In genomic region chr11:45936655-45937054, GRCh38 we compare ENCODE assay signal across 22 cellular contexts. TPM values are rescaled to one million over a fixed set of nuclear protein-coding genes. Genes with fewer than 3 reads are reported as not detected.
DNase-seq lines count a peak whose midpoint lies in the region; ATAC-seq and TF ChIP-seq lines count a peak whose summit lies in the region.
"Had no signal": no experiment of that assay in that cellular context is flagged by ENCODE, and none has a peak within 500 bp of the region (broad histone marks: within the 10 kb centered on the region; RNA-seq: fewer than 3 reads in every experiment).

No MANE protein-coding gene starts in this region.

- TF ChIP-seq CTCF in WTC11 (IDR thresholded peaks at IDR 0.05) = no peak
- TF ChIP-seq CTCF in CD4-positive, alpha-beta T cell (IDR thresholded peaks at IDR 0.05) = no peak

- H3K27ac Mint-ChIP-seq in activated T-cell treated with anti-CD3 and anti-CD28 coated beads, Interleukin-2, amount 50 U/mL, for 24 hours = peak overlapping the region; percentile 3
- H3K27ac Mint-ChIP-seq in WTC11 = peak overlapping the region; percentile 73; the same call in 1 of the 2 replicates
- peak overlapping the region; percentile 71 for H3K27ac Mint-ChIP-seq in memory B cell
- peak overlapping the region; percentile 94 for H3K27ac Mint-ChIP-seq in stimulated activated memory B cell treated with anti-CD40 and anti-IgM and Interleukin-4, amounts not matched to agents 10 μg/mL and 1 μg/mL and 100 μg/mL, for 72 hours
- no peak overlapping the region for H3K27ac Mint-ChIP-seq in CD4-positive, alpha-beta T cell

- no peak overlapping the region for H3K4me3 Mint-ChIP-seq in activated T-cell treated with anti-CD3 and anti-CD28 coated beads, Interleukin-2, amount 50 U/mL, for 24 hours
- H3K4me3 Mint-ChIP-seq in WTC11 = no peak overlapping the region
- no peak overlapping the region for H3K4me3 Mint-ChIP-seq in memory B cell
- peak overlapping the region; percentile 45 for H3K4me3 Mint-ChIP-seq in stimulated activated memory B cell treated with anti-CD40 and anti-IgM and Interleukin-4, amounts not matched to agents 10 μg/mL and 1 μg/mL and 100 μg/mL, for 72 hours
- no peak overlapping the region for H3K4me3 Mint-ChIP-seq in CD4-positive, alpha-beta T cell
- H3K4me3 Mint-ChIP-seq: CD4-positive, alpha-beta memory T cell had no signal

- H3K36me3 Mint-ChIP-seq in activated T-cell treated with anti-CD3 and anti-CD28 coated beads, Interleukin-2, amount 50 U/mL, for 24 hours (ENCODE audit: low read depth) = peaks cover 56% of the 10 kb centered on the region
- H3K36me3 Mint-ChIP-seq in WTC11 (peaks cover 12% of the 10 kb centered on the region), memory B cell (peaks cover 2% of the 10 kb centered on the region)
- H3K36me3 Mint-ChIP-seq in stimulated activated memory B cell treated with anti-CD40 and anti-IgM and Interleukin-4, amounts not matched to agents 10 μg/mL and 1 μg/mL and 100 μg/mL, for 72 hours = peaks cover 22% of the 10 kb centered on the region
- H3K36me3 Mint-ChIP-seq in CD4-positive, alpha-beta T cell (ENCODE audit: low read depth) = peaks cover 63% of the 10 kb centered on the region

- intact Hi-C loops in CD4-positive, alpha-beta T cell (cut with DNase I, micrococcal nuclease) = no loop called here

- H3K9me3 ChIP-seq in CD4-positive, alpha-beta T cell (ENCODE audit: control insufficient read depth, low read length) = no peaks in the 10 kb centered on the region
- H3K9me3 ChIP-seq: BE2C, HAP-1 had no signal

- H3K27me3 ChIP-seq in CD4-positive, alpha-beta T cell (ENCODE audit: control insufficient read depth, insufficient read depth, low read length) = no peaks in the 10 kb centered on the region
- H3K27me3 ChIP-seq: BE2C had no signal

- H3K4me1 Mint-ChIP-seq in activated T-cell treated with anti-CD3 and anti-CD28 coated beads, Interleukin-2, amount 50 U/mL, for 24 hours (ENCODE audit: low read depth) = peaks cover 3% of the 10 kb centered on the region
- H3K4me1 Mint-ChIP-seq in WTC11 (peaks cover 10% of the 10 kb centered on the region), memory B cell (peaks cover 42% of the 10 kb centered on the region)
- H3K4me1 Mint-ChIP-seq in stimulated activated memory B cell treated with anti-CD40 and anti-IgM and Interleukin-4, amounts not matched to agents 10 μg/mL and 1 μg/mL and 100 μg/mL, for 72 hours = peaks cover 77% of the 10 kb centered on the region
- H3K4me1 Mint-ChIP-seq in CD4-positive, alpha-beta T cell (ENCODE audit: low read depth) = peaks cover 3% of the 10 kb centered on the region

- DNase-seq in activated T-cell treated with anti-CD3 and anti-CD28 coated beads, Interleukin-2, amount 50 U/mL, for 24 hours = no peak
- no peak for DNase-seq in activated T-cell treated with anti-CD3 and anti-CD28 coated beads, Interleukin-2, amount 50 U/mL, for 48 hours
- DNase-seq in WTC11 (ENCODE audit: low spot score) (no peak), memory B cell (ENCODE audit: low spot score in 2 of 2) (no peak), NCI-H1048 (lab: John Stamatoyannopoulos, UW) (no peak)
- DNase-seq in CD4-positive, alpha-beta T cell = no peak
- DNase-seq: BE2C; Calu3; CD4-positive, alpha-beta memory T cell; DMS53; NCI-H1417 treated with DMSO at 0.1 percent for 48 hours; NCI-H1930; NCI-H2171; NCI-H446; NCI-H69 had no signal

- no peaks in the 10 kb centered on the region for H3K27me3 Mint-ChIP-seq in activated T-cell treated with anti-CD3 and anti-CD28 coated beads, Interleukin-2, amount 50 U/mL, for 24 hours
- no peaks in the 10 kb centered on the region; the same call in 1 of the 2 replicates for H3K27me3 Mint-ChIP-seq in WTC11 (ENCODE audit: low read depth)
- H3K27me3 Mint-ChIP-seq in memory B cell = no peaks in the 10 kb centered on the region
- no peaks in the 10 kb centered on the region for H3K27me3 Mint-ChIP-seq in stimulated activated memory B cell treated with anti-CD40 and anti-IgM and Interleukin-4, amounts not matched to agents 10 μg/mL and 1 μg/mL and 100 μg/mL, for 72 hours
- no peaks in the 10 kb centered on the region for H3K27me3 Mint-ChIP-seq in CD4-positive, alpha-beta T cell
- H3K27me3 Mint-ChIP-seq: CD4-positive, alpha-beta memory T cell; IgD-negative memory B cell had no signal

- CTCF ChIA-PET in WTC11 (lab: Charles Lee) = interaction anchor here (4.2 kb wide), 1 partner anchor 70 kb away, joined by 13 read pairs; no protein-coding TSS in a partner anchor
- CTCF ChIA-PET in CD4-positive, alpha-beta T cell (lab: Charles Lee) = interaction anchor here (1.3 kb wide), 1 partner anchor 28 kb away, joined by 5 read pairs; no protein-coding TSS in a partner anchor

- no peak for ATAC-seq in WTC11
- no peak for ATAC-seq in memory B cell (ENCODE audit: low read depth)
- ATAC-seq in stimulated activated memory B cell treated with anti-CD40 and anti-IgM and Interleukin-4, amounts not matched to agents 10 μg/mL and 1 μg/mL and 100 μg/mL, for 72 hours = no peak
- ATAC-seq in CD4-positive, alpha-beta T cell (ENCODE audit: poor library complexity) = no peak
- ATAC-seq in GM19467 (IDR thresholded peaks at IDR 0.05; ENCODE audit: unreplicated experiment) = no peak

- no peaks in the 10 kb centered on the region for H3K9me3 Mint-ChIP-seq in activated T-cell treated with anti-CD3 and anti-CD28 coated beads, Interleukin-2, amount 50 U/mL, for 24 hours
- no peaks in the 10 kb centered on the region for H3K9me3 Mint-ChIP-seq in WTC11
- no peaks in the 10 kb centered on the region for H3K9me3 Mint-ChIP-seq in memory B cell
- H3K9me3 Mint-ChIP-seq in stimulated activated memory B cell treated with anti-CD40 and anti-IgM and Interleukin-4, amounts not matched to agents 10 μg/mL and 1 μg/mL and 100 μg/mL, for 72 hours = no peaks in the 10 kb centered on the region
- no peaks in the 10 kb centered on the region for H3K9me3 Mint-ChIP-seq in CD4-positive, alpha-beta T cell
- H3K9me3 Mint-ChIP-seq: CD4-positive, alpha-beta memory T cell; IgD-negative memory B cell had no signal

- no peak overlapping the region for H3K27ac ChIP-seq in CD4-positive, alpha-beta T cell (ENCODE audit: low read depth, low read length)
- H3K27ac ChIP-seq: 22Rv1 had no signal

- POLR2A ChIA-PET in WTC11 (lab: Charles Lee) = interaction anchor here (0.6 to 1.8 kb wide), 3 partner anchors 15 to 225 kb away, joined by 3 to 6 read pairs (median 3); partner anchors contain the start of gene LARGE2
- POLR2A ChIA-PET in CD4-positive, alpha-beta T cell (lab: Charles Lee) = no interaction called here

TF ChIP-seq in WTC11, 78 proteins besides CTCF, POLR2A, EP300 and RAD21:
- TF ChIP-seq TEAD1 (CRISPR knock-in tag; IDR thresholded peaks at IDR 0.05) = no peak
- no peak for TF ChIP-seq ESRRA (CRISPR knock-in tag; IDR thresholded peaks at IDR 0.05; ENCODE audit: borderline replicate concordance)
- no peak for TF ChIP-seq E2F1 (CRISPR knock-in tag; IDR thresholded peaks at IDR 0.05)
- no peak for TF ChIP-seq NR2C2 (CRISPR knock-in tag; IDR thresholded peaks at IDR 0.05)
- TF ChIP-seq NFE2L1 (CRISPR knock-in tag; IDR thresholded peaks at IDR 0.05) = no peak
- TF ChIP-seq NFATC4 (CRISPR knock-in tag; IDR thresholded peaks at IDR 0.05) = no peak
- TF ChIP-seq ATF1 (CRISPR knock-in tag; IDR thresholded peaks at IDR 0.05) = no peak
- no peak for TF ChIP-seq IRF2 (CRISPR knock-in tag; IDR thresholded peaks at IDR 0.05; ENCODE audit: borderline replicate concordance, low read depth)
- TF ChIP-seq ATF2 (CRISPR knock-in tag; IDR thresholded peaks at IDR 0.05; ENCODE audit: borderline replicate concordance, low read depth) = no peak
- no peak for TF ChIP-seq ZNF121 (CRISPR knock-in tag; IDR thresholded peaks at IDR 0.05)
- no peak for TF ChIP-seq ZNF138 (CRISPR knock-in tag; conservative IDR thresholded peaks at IDR 0.05)
- TF ChIP-seq CBFB (CRISPR knock-in tag; IDR thresholded peaks at IDR 0.05; ENCODE audit: low read depth) = no peak
- TF ChIP-seq ATF3 (CRISPR knock-in tag; conservative IDR thresholded peaks at IDR 0.05) = no peak
- no peak for TF ChIP-seq ZNF232 (CRISPR knock-in tag; IDR thresholded peaks at IDR 0.05)

RNA-seq across cellular contexts. Expression of gene LARGE2, which starts 14.2 kb away (rescaled TPM):
- 124 to 132 TPM (median 126 TPM) in 3 replicates for total RNA-seq in WTC11 (2021)
- 1 to 10 TPM; 2.7 to 3.5 TPM for total RNA-seq in CD4-positive, alpha-beta T cell
- total RNA-seq: HT1080, LHCN-M2 had no signal

RNA-seq across cellular contexts. Expression of gene PEX16, which starts 19.0 kb away (rescaled TPM):
- 35.8 to 39.3 TPM (median 36.0 TPM) in 3 replicates for total RNA-seq in WTC11 (2021)
- total RNA-seq in CD4-positive, alpha-beta T cell = 10 to 100 TPM; 56.3 to 62.0 TPM

RNA-seq across cellular contexts. Expression of gene FREY1, which starts 29.6 kb away (rescaled TPM):
- 1.6 to 2.1 TPM (median 1.8 TPM) in 3 replicates for total RNA-seq in WTC11 (2021)
- 1 to 10 TPM; 5.7 to 6.0 TPM for total RNA-seq in CD4-positive, alpha-beta T cell

RNA-seq across cellular contexts. Expression of gene MAPK8IP1, which starts 51.2 kb away (rescaled TPM):
- 31.6 to 34.1 TPM (median 32.4 TPM) in 3 replicates for total RNA-seq in WTC11 (2021)
- 1 to 10 TPM; 2.3 to 2.4 TPM for total RNA-seq in CD4-positive, alpha-beta T cell

Comparison
In these comparisons a context has a peak if more than half of its experiments do, and no peak if none do; other contexts are left out.
1. RNA of gene LARGE2, which starts 14.2 kb away (total RNA-seq): 124 to 132 TPM in WTC11; 2.7 to 3.5 TPM in CD4-positive, alpha-beta T cell; every median in the first group is over 10 times any median in the second.